ENCODE assay signal across 1 cellular context in genomic region chr9:130196643-130197042, GRCh38.
TF ChIP-seq lines count a peak whose summit lies in the region.

No MANE protein-coding gene starts in this region.

TF ChIP-seq in HEK293, 187 proteins besides CTCF, POLR2A, EP300 and RAD21 (continued from another document and continues in another):
- no peak; the same call in 1 of the 2 replicates for TF ChIP-seq PRDM6 (tag by site-specific recombination; IDR thresholded peaks at IDR 0.05)
- no peak for TF ChIP-seq ZNF571 (tag by site-specific recombination; IDR thresholded peaks at IDR 0.05)
- TF ChIP-seq ZNF473 (tag by site-specific recombination; IDR thresholded peaks at IDR 0.05) = no peak
- TF ChIP-seq ZNF785 (tag by site-specific recombination; IDR thresholded peaks at IDR 0.05) = no peak
- TF ChIP-seq SALL2 (tag by site-specific recombination; IDR thresholded peaks at IDR 0.05; ENCODE audit: borderline replicate concordance) = no peak
- no peak for TF ChIP-seq ZNF302 (tag by site-specific recombination; IDR thresholded peaks at IDR 0.05; ENCODE audit: low read depth)
- no peak for TF ChIP-seq MZF1 (tag by site-specific recombination; IDR thresholded peaks at IDR 0.05; ENCODE audit: borderline replicate concordance)
- no peak for TF ChIP-seq HOXA7 (CRISPR knock-in tag; IDR thresholded peaks at IDR 0.05; ENCODE audit: borderline replicate concordance)
- TF ChIP-seq ZNF610 (tag by site-specific recombination; IDR thresholded peaks at IDR 0.05; ENCODE audit: borderline replicate concordance) = no peak
- TF ChIP-seq ZNF830 (tag by site-specific recombination; IDR thresholded peaks at IDR 0.05; ENCODE audit: low read depth) = no peak
- no peak for TF ChIP-seq OVOL3 (tag by site-specific recombination; IDR thresholded peaks at IDR 0.05)
- no peak for TF ChIP-seq ZNF660 (tag by site-specific recombination; IDR thresholded peaks at IDR 0.05)
- no peak for TF ChIP-seq ZNF157 (tag by site-specific recombination; IDR thresholded peaks at IDR 0.05)
- no peak for TF ChIP-seq ZNF707 (tag by site-specific recombination; IDR thresholded peaks at IDR 0.05)
- TF ChIP-seq ZBTB8A (tag by site-specific recombination; IDR thresholded peaks at IDR 0.05) = peak; percentile 53
- TF ChIP-seq ZBTB7A (tag by site-specific recombination; IDR thresholded peaks at IDR 0.05; ENCODE audit: low read depth) = no peak
- no peak for TF ChIP-seq AEBP2 (tag by site-specific recombination; IDR thresholded peaks at IDR 0.05; ENCODE audit: borderline replicate concordance)
- TF ChIP-seq ZNF621 (tag by site-specific recombination; IDR thresholded peaks at IDR 0.05) = no peak
- TF ChIP-seq SETDB1 (IDR thresholded peaks at IDR 0.05; ENCODE audit: insufficient read length, low read length) = no peak
- TF ChIP-seq ZNF514 (tag by site-specific recombination; IDR thresholded peaks at IDR 0.05) = no peak
- TF ChIP-seq KLF7 (tag by site-specific recombination; IDR thresholded peaks at IDR 0.05; ENCODE audit: borderline replicate concordance) = no peak
- no peak for TF ChIP-seq ZNF248 (tag by site-specific recombination; IDR thresholded peaks at IDR 0.05)
- no peak for TF ChIP-seq ZNF560 (tag by site-specific recombination; IDR thresholded peaks at IDR 0.05; ENCODE audit: borderline replicate concordance)
- TF ChIP-seq SP7 (tag by site-specific recombination; IDR thresholded peaks at IDR 0.05) = peak; percentile 52
- TF ChIP-seq EGR2 (tag by site-specific recombination; IDR thresholded peaks at IDR 0.05; ENCODE audit: low read depth) = no peak
- TF ChIP-seq, protein P1, sequence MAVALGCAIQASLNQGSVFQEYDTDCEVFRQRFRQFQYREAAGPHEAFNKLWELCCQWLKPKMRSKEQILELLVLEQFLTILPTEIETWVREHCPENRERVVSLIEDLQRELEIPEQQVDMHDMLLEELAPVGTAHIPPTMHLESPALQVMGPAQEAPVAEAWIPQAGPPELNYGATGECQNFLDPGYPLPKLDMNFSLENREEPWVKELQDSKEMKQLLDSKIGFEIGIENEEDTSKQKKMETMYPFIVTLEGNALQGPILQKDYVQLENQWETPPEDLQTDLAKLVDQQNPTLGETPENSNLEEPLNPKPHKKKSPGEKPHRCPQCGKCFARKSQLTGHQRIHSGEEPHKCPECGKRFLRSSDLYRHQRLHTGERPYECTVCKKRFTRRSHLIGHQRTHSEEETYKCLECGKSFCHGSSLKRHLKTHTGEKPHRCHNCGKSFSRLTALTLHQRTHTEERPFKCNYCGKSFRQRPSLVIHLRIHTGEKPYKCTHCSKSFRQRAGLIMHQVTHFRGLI (tag by site-specific recombination; IDR thresholded peaks at IDR 0.05) = no peak
- TF ChIP-seq, protein P2, sequence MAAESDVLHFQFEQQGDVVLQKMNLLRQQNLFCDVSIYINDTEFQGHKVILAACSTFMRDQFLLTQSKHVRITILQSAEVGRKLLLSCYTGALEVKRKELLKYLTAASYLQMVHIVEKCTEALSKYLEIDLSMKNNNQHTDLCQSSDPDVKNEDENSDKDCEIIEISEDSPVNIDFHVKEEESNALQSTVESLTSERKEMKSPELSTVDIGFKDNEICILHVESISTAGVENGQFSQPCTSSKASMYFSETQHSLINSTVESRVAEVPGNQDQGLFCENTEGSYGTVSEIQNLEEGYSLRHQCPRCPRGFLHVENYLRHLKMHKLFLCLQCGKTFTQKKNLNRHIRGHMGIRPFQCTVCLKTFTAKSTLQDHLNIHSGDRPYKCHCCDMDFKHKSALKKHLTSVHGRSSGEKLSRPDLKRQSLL (tag by site-specific recombination; IDR thresholded peaks at IDR 0.05) = no peak
- no peak for TF ChIP-seq ZNF10 (tag by site-specific recombination; IDR thresholded peaks at IDR 0.05)
- 0 out of 2 replicates have a peak, but pooled peaks have one; percentile 36 for TF ChIP-seq YY2 (tag by site-specific recombination; IDR thresholded peaks at IDR 0.05)
- TF ChIP-seq, protein P3, sequence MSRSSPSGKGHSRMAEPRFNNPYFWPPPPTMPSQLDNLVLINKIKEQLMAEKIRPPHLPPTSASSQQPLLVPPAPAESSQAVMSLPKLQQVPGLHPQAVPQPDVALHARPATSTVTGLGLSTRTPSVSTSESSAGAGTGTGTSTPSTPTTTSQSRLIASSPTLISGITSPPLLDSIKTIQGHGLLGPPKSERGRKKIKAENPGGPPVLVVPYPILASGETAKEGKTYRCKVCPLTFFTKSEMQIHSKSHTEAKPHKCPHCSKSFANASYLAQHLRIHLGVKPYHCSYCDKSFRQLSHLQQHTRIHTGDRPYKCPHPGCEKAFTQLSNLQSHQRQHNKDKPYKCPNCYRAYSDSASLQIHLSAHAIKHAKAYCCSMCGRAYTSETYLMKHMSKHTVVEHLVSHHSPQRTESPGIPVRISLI (tag by site-specific recombination; IDR thresholded peaks at IDR 0.05) = 0 out of 2 replicates have a peak, but pooled peaks have one; percentile 54
- TF ChIP-seq REPIN1 (tag by site-specific recombination; IDR thresholded peaks at IDR 0.05; ENCODE audit: low read depth) = no peak
- TF ChIP-seq, protein P4, sequence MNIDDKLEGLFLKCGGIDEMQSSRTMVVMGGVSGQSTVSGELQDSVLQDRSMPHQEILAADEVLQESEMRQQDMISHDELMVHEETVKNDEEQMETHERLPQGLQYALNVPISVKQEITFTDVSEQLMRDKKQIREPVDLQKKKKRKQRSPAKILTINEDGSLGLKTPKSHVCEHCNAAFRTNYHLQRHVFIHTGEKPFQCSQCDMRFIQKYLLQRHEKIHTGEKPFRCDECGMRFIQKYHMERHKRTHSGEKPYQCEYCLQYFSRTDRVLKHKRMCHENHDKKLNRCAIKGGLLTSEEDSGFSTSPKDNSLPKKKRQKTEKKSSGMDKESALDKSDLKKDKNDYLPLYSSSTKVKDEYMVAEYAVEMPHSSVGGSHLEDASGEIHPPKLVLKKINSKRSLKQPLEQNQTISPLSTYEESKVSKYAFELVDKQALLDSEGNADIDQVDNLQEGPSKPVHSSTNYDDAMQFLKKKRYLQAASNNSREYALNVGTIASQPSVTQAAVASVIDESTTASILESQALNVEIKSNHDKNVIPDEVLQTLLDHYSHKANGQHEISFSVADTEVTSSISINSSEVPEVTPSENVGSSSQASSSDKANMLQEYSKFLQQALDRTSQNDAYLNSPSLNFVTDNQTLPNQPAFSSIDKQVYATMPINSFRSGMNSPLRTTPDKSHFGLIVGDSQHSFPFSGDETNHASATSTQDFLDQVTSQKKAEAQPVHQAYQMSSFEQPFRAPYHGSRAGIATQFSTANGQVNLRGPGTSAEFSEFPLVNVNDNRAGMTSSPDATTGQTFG (tag by site-specific recombination; IDR thresholded peaks at IDR 0.05; ENCODE audit: borderline replicate concordance) = no peak
- TF ChIP-seq, protein P5, sequence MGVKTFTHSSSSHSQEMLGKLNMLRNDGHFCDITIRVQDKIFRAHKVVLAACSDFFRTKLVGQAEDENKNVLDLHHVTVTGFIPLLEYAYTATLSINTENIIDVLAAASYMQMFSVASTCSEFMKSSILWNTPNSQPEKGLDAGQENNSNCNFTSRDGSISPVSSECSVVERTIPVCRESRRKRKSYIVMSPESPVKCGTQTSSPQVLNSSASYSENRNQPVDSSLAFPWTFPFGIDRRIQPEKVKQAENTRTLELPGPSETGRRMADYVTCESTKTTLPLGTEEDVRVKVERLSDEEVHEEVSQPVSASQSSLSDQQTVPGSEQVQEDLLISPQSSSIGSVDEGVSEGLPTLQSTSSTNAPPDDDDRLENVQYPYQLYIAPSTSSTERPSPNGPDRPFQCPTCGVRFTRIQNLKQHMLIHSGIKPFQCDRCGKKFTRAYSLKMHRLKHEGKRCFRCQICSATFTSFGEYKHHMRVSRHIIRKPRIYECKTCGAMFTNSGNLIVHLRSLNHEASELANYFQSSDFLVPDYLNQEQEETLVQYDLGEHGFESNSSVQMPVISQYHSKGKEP (tag by site-specific recombination; IDR thresholded peaks at IDR 0.05) = no peak
- TF ChIP-seq, protein P6, sequence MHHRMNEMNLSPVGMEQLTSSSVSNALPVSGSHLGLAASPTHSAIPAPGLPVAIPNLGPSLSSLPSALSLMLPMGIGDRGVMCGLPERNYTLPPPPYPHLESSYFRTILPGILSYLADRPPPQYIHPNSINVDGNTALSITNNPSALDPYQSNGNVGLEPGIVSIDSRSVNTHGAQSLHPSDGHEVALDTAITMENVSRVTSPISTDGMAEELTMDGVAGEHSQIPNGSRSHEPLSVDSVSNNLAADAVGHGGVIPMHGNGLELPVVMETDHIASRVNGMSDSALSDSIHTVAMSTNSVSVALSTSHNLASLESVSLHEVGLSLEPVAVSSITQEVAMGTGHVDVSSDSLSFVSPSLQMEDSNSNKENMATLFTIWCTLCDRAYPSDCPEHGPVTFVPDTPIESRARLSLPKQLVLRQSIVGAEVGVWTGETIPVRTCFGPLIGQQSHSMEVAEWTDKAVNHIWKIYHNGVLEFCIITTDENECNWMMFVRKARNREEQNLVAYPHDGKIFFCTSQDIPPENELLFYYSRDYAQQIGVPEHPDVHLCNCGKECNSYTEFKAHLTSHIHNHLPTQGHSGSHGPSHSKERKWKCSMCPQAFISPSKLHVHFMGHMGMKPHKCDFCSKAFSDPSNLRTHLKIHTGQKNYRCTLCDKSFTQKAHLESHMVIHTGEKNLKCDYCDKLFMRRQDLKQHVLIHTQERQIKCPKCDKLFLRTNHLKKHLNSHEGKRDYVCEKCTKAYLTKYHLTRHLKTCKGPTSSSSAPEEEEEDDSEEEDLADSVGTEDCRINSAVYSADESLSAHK (tag by site-specific recombination; IDR thresholded peaks at IDR 0.05) = no peak
- TF ChIP-seq ZBTB1 (tag by site-specific recombination; IDR thresholded peaks at IDR 0.05) = no peak
- peak; percentile 74 for TF ChIP-seq ZIC2 (tag by site-specific recombination; IDR thresholded peaks at IDR 0.05)
- TF ChIP-seq SP2 (tag by site-specific recombination; IDR thresholded peaks at IDR 0.05) = no peak
- no peak for TF ChIP-seq ZNF350 (tag by site-specific recombination; IDR thresholded peaks at IDR 0.05)
- no peak for TF ChIP-seq ZFP69B (tag by site-specific recombination; IDR thresholded peaks at IDR 0.05)
- TF ChIP-seq KLF8 (tag by site-specific recombination; IDR thresholded peaks at IDR 0.05) = no peak
- TF ChIP-seq ZNF37A (tag by site-specific recombination; IDR thresholded peaks at IDR 0.05) = no peak
- TF ChIP-seq ZNF324 (tag by site-specific recombination; IDR thresholded peaks at IDR 0.05) = no peak
- no peak for TF ChIP-seq BCL6B (tag by site-specific recombination; IDR thresholded peaks at IDR 0.05)
- peak; percentile 42; the same call in 1 of the 2 replicates for TF ChIP-seq IKZF3 (tag by site-specific recombination; IDR thresholded peaks at IDR 0.05)
- TF ChIP-seq, protein P7, sequence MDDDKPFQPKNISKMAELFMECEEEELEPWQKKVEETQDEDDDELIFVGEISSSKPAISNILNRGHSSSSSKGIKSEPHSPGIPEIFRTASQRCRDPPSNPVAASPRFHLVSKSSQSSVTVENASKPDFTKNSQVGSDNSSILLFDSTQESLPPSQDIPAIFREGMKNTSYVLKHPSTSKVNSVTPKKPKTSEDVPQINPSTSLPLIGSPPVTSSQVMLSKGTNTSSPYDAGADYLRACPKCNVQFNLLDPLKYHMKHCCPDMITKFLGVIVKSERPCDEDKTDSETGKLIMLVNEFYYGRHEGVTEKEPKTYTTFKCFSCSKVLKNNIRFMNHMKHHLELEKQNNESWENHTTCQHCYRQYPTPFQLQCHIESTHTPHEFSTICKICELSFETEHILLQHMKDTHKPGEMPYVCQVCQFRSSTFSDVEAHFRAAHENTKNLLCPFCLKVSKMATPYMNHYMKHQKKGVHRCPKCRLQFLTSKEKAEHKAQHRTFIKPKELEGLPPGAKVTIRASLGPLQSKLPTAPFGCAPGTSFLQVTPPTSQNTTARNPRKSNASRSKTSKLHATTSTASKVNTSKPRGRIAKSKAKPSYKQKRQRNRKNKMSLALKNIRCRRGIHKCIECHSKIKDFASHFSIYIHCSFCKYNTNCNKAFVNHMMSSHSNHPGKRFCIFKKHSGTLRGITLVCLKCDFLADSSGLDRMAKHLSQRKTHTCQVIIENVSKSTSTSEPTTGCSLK (tag by site-specific recombination; IDR thresholded peaks at IDR 0.05) = no peak
- no peak for TF ChIP-seq INSM2 (tag by site-specific recombination; IDR thresholded peaks at IDR 0.05)
